Comparison of ENCODE assay signal across 8 cellular contexts in genomic region chr2:101883860-101884259, GRCh38.
A peak's percentile ranks its signal among the peaks of the same experiment; 100 is the strongest.
DNase-seq lines count a peak whose midpoint lies in the region; ATAC-seq and TF ChIP-seq lines count a peak whose summit lies in the region.

No MANE protein-coding gene starts in this region.

- H3K4me2 ChIP-seq in SK-N-SH, result no peak overlapping the region

- H3K27me3 ChIP-seq in SK-N-SH (ENCODE audit: insufficient read depth) (no peaks in the 10 kb centered on the region), aorta (ENCODE audit: control insufficient read depth in 1 of 2, insufficient read depth in 2 of 2, low read length in 1 of 2) (no peaks in the 10 kb centered on the region)

- H3F3A ChIP-seq in SK-N-SH (replicated peaks; ENCODE audit: insufficient read depth), result peaks cover 6% of the 10 kb centered on the region

- TF ChIP-seq RAD21 in SK-N-SH (IDR thresholded peaks at IDR 0.05; ENCODE audit: low read length), result peak; percentile 22

- intact Hi-C loops in mucosa of descending colon (cut with DNase I, micrococcal nuclease), result loop anchor here in 1 of 2 donors (10.0 kb wide), 2 partner anchors 81 to 131 kb away; no protein-coding TSS in a partner anchor
- intact Hi-C loops in aorta (cut with DNase I), result loop anchor here (5.0 to 10.0 kb wide), 2 partner anchors 358 to 361 kb away; no protein-coding TSS in a partner anchor

- H3K9me3 ChIP-seq in SK-N-SH (no peaks in the 10 kb centered on the region), mucosa of descending colon (no peaks in the 10 kb centered on the region), aorta (ENCODE audit: control insufficient read depth, low read length) (no peaks in the 10 kb centered on the region)

- peaks cover 25% of the 10 kb centered on the region; the same call in 1 of the 2 replicates for H3K79me2 ChIP-seq in SK-N-SH (ENCODE audit: insufficient read depth)

- WGBS in SK-N-SH (ENCODE audit: low lambda C conversion rate), result 49% methylated on average over 3 of the region's 3 CpGs
- 19% methylated on average over 3 of the region's 3 CpGs for WGBS in aorta, 2 donors

- H3K9ac ChIP-seq in SK-N-SH, result no peak overlapping the region

- CTCF ChIA-PET in SK-N-SH (lab: Yijun Ruan, JAX), result interaction anchor here (0.7 to 1.6 kb wide), 14 partner anchors 11 to 496 kb away, joined by 3 to 9 read pairs (median 4); partner anchors contain the start of genes CREG2 and IL1RL2

- peaks cover 14% of the 10 kb centered on the region; the same call in 1 of the 2 replicates for H4K20me1 ChIP-seq in SK-N-SH (ENCODE audit: insufficient read depth)

- H3K36me3 ChIP-seq in SK-N-SH (replicated peaks in 1 of 2; ENCODE audit: control insufficient read depth in 1 of 2, insufficient read depth in 2 of 2, low read length in 1 of 2), result peaks cover 75 to 81% of the 10 kb centered on the region in 2 experiments
- H3K36me3 ChIP-seq in mucosa of descending colon (ENCODE audit: low read depth), result no peaks in the 10 kb centered on the region
- H3K36me3 ChIP-seq in aorta (ENCODE audit: control insufficient read depth in 1 of 2, insufficient read depth in 2 of 2, low read length in 1 of 2), result peaks cover 0 to 8% of the 10 kb centered on the region in 2 donors

- POLR2A ChIA-PET in SK-N-SH (lab: Yijun Ruan, JAX), result interaction anchor here (0.6 kb wide), 1 partner anchor 726 kb away, joined by 3 read pairs; no protein-coding TSS in a partner anchor

- no peak for TF ChIP-seq EP300 in SK-N-SH (IDR thresholded peaks at IDR 0.05; ENCODE audit: borderline replicate concordance in 1 of 2, low read depth in 1 of 2, low read length in 1 of 2)

- H3K4me3 ChIP-seq in SK-N-SH (ENCODE audit: low read depth in 2 of 2, low read length in 1 of 2), result no peak overlapping the region; a peak in 1 of 4 replicates
- H3K4me3 ChIP-seq in mucosa of descending colon, result no peak overlapping the region
- H3K4me3 ChIP-seq in aorta (ENCODE audit: low read length in 2 of 2), result no peak overlapping the region

- no peaks in the 10 kb centered on the region for H3K9me2 ChIP-seq in SK-N-SH

- H2AFZ ChIP-seq in SK-N-SH (ENCODE audit: low read depth), result no peak overlapping the region

- H3K4me1 ChIP-seq in SK-N-SH (ENCODE audit: control insufficient read depth in 1 of 2, insufficient read depth in 2 of 2, low read depth in 1 of 2, low read length in 1 of 2), result no peaks in the 10 kb centered on the region; a peak in 1 of 4 replicates
- H3K4me1 ChIP-seq in mucosa of descending colon (ENCODE audit: low read depth), result no peaks in the 10 kb centered on the region
- H3K4me1 ChIP-seq in aorta (ENCODE audit: control insufficient read depth in 1 of 2, insufficient read depth in 2 of 2, low read length in 2 of 2), result no peaks in the 10 kb centered on the region

- H3K27ac ChIP-seq in SK-N-SH (ENCODE audit: low read depth in 2 of 2, low read length in 1 of 2) (no peak overlapping the region), aorta (ENCODE audit: low read depth in 1 of 2, low read length in 2 of 2) (no peak overlapping the region)

- peak; percentile 65 for TF ChIP-seq CTCF in SK-N-SH (IDR thresholded peaks at IDR 0.05)
- peak; percentile 43 for TF ChIP-seq CTCF in mucosa of descending colon (IDR thresholded peaks at IDR 0.05)

- ATAC-seq in HG03565 (IDR thresholded peaks at IDR 0.05; ENCODE audit: unreplicated experiment), result peak; percentile 48
- peak; percentile 91 for ATAC-seq in mucosa of descending colon
- ATAC-seq in aorta (ENCODE audit: low FRiP score), result peak; percentile 70

- DNase-seq in activated T-cell treated with anti-CD3 and anti-CD28 coated beads for 24 hours (ENCODE audit: low read depth), result peak; percentile 32
- no peak for DNase-seq in activated T-cell treated with anti-CD3 and anti-CD28 coated beads for 4 hours
- DNase-seq in SK-N-SH, result peak; percentile 27
- peak; percentile 70 for DNase-seq in dermis blood vessel endothelial cell
- DNase-seq in mucosa of descending colon, result peak in 1 of 3 donors; percentile 56
- no peak for DNase-seq in aorta
- DNase-seq in globus pallidus (ENCODE audit: low spot score), result no peak

TF ChIP-seq in SK-N-SH, 30 proteins besides CTCF, POLR2A, EP300 and RAD21:
- TF ChIP-seq CHD2 (IDR thresholded peaks at IDR 0.05; ENCODE audit: low read length, partially characterized antibody), result no peak
- TF ChIP-seq SMC3 (IDR thresholded peaks at IDR 0.05; ENCODE audit: low read depth, low read length), result 0 out of 2 replicates have a peak, but pooled peaks have one; percentile 13
- TF ChIP-seq PBX3 (IDR thresholded peaks at IDR 0.05), result peak; percentile 73

Comparison
In these comparisons a context has a peak if more than half of its experiments do, and no peak if none do; other contexts are left out.
1. DNase-seq: peak in activated T-cell treated with anti-CD3 and anti-CD28 coated beads for 24 hours (single experiment), SK-N-SH (single experiment) and dermis blood vessel endothelial cell (single experiment); none in activated T-cell treated with anti-CD3 and anti-CD28 coated beads for 4 hours (single experiment), aorta (0 of 2) and globus pallidus (single experiment).
2. Peak in every context shown above with its lines, with median percentiles within 50 percentile points of each other: ATAC-seq.